24 cellular contexts compared by ENCODE assay signal in genomic region chr9:137366445-137366810, GRCh38.
"Had no signal": no experiment of that assay in that cellular context is flagged by ENCODE, and none has a peak within 500 bp of the region (broad histone marks: within the 10 kb centered on the region; RNA-seq: fewer than 3 reads in every experiment).

No MANE protein-coding gene starts in this region.

- H3K4me1 ChIP-seq: adrenal gland, colonic mucosa, pancreas, psoas muscle, transverse colon had no signal

- H3K36me3 ChIP-seq: adrenal gland, colonic mucosa, neutrophil, pancreas, right atrium auricular region, transverse colon had no signal

- H3K9me3 ChIP-seq: adrenal gland, colonic mucosa, neutrophil, pancreas, psoas muscle, transverse colon had no signal

- H3K27ac ChIP-seq: adrenal gland, ascending aorta, colonic mucosa, dorsolateral prefrontal cortex, gastroesophageal sphincter, neutrophil, pancreas, psoas muscle, right atrium auricular region, stomach, transverse colon had no signal

- DNase-seq: activated CD4-positive, alpha-beta T cell treated with anti-CD3 and anti-CD28 coated beads, Interleukin-2, amount 50 U/mL, for 1 hour; activated CD8-positive, alpha-beta T cell treated with anti-CD3 and anti-CD28 coated beads, Interleukin-2, amount 10 ng/mL, durations not matched to agents 7 days and 5 days; activated naive CD4-positive, alpha-beta T cell; activated T-cell treated with anti-CD3 and anti-CD28 coated beads, Interleukin-2, amount 50 U/mL, for 1 hour; colonic mucosa; effector memory CD8-positive, alpha-beta T cell; left ventricle myocardium superior; mammary epithelial cell; midbrain; natural killer cell; stimulated activated CD4-positive, alpha-beta T cell treated with anti-CD3 and anti-CD28 coated beads, Interleukin-1b, Interleukin-23, amount 100 ng/mL, for 48 hours; stomach; SW 1271; T-helper 17 cell; transverse colon had no signal

- H3K27me3 ChIP-seq: adrenal gland, ascending aorta, colonic mucosa, dorsolateral prefrontal cortex, gastroesophageal sphincter, neutrophil, pancreas, right atrium auricular region, stomach, transverse colon had no signal

- ATAC-seq: activated CD8-positive, alpha-beta T cell treated with anti-CD3 and anti-CD28 coated beads, Interleukin-2, amount 10 ng/mL, durations not matched to agents 7 days and 5 days; effector memory CD8-positive, alpha-beta T cell; gastroesophageal sphincter; left ventricle myocardium superior; natural killer cell; psoas muscle; stimulated activated memory B cell treated with anti-CD40 and anti-IgM and Interleukin-4, amounts not matched to agents 10 μg/mL and 1 μg/mL and 100 μg/mL, for 72 hours; T-helper 17 cell had no signal

- H3K4me3 ChIP-seq: adrenal gland, ascending aorta, colonic mucosa, dorsolateral prefrontal cortex, gastroesophageal sphincter, pancreas, psoas muscle, right atrium auricular region, stomach, transverse colon had no signal
